Comparison of ENCODE assay signal across 8 cellular contexts in genomic region chr16:48156790-48157209, GRCh38. TPM values are rescaled to one million over a fixed set of nuclear protein-coding genes. Genes with fewer than 3 reads are reported as not detected.
DNase-seq lines count a peak whose midpoint lies in the region; ATAC-seq and TF ChIP-seq lines count a peak whose summit lies in the region.

No MANE protein-coding gene starts in this region.

- DNase-seq in Calu3 (peak; percentile 94), HFFc6 (peak; percentile 66), NCI-H524 (lab: John Stamatoyannopoulos, UW) (peak; percentile 63 to 74), choroid plexus epithelial cell (ENCODE audit: low read depth) (peak; percentile 87), left lung (peak; percentile 85 to 98)
- peak; percentile 82 for DNase-seq in activated CD4-positive, alpha-beta T cell treated with anti-CD3 and anti-CD28 coated beads, Interleukin-2, amount 10 ng/mL, durations not matched to agents 7 days and 5 days
- DNase-seq in stimulated activated CD4-positive, alpha-beta T cell treated with anti-CD3 and anti-CD28 coated beads, Interleukin-2, amount 100 ng/mL, for 48 hours, result peak; percentile 92 to 94

- ATAC-seq in left lung, result peak; percentile 98
- no peak for ATAC-seq in GM21825 (IDR thresholded peaks at IDR 0.05; ENCODE audit: unreplicated experiment)

- no TSS peak for BruUV-seq in Calu3 (replicated peaks; lab: Mats Ljungman, UMichigan)

- intact Hi-C loops in Calu3 (cut with micrococcal nuclease; ENCODE audit: unreplicated experiment) (loop anchor here (1.0 to 10.0 kb wide), 4 partner anchors 102 to 1138 kb away; partner anchors contain the start of gene NETO2), left lung (cut with DNase I) (loop anchor here in 1 of 2 donors (5.0 kb wide), 1 partner anchor 1014 kb away; the partner anchor contains the start of gene NETO2)

- H3K36me3 Mint-ChIP-seq in Calu3 (ENCODE audit: insufficient read depth, unreplicated experiment), result peaks cover 6% of the 10 kb centered on the region
- H3K36me3 Mint-ChIP-seq in HFFc6 (ENCODE audit: low read depth), result no peaks in the 10 kb centered on the region
- H3K36me3 Mint-ChIP-seq in activated CD4-positive, alpha-beta T cell treated with anti-CD3 and anti-CD28 coated beads, Interleukin-2, amount 10 ng/mL, durations not matched to agents 7 days and 5 days (ENCODE audit: low read depth), result no peaks in the 10 kb centered on the region

- H3K36me3 ChIP-seq in left lung, result no peaks in the 10 kb centered on the region

- peaks cover 20% of the 10 kb centered on the region for H3K4me1 Mint-ChIP-seq in Calu3 (ENCODE audit: low read depth, unreplicated experiment)
- H3K4me1 Mint-ChIP-seq in HFFc6 (ENCODE audit: low read depth), result peaks cover 16% of the 10 kb centered on the region
- peaks cover 14% of the 10 kb centered on the region for H3K4me1 Mint-ChIP-seq in activated CD4-positive, alpha-beta T cell treated with anti-CD3 and anti-CD28 coated beads, Interleukin-2, amount 10 ng/mL, durations not matched to agents 7 days and 5 days

- H3K9me3 Mint-ChIP-seq in Calu3 (ENCODE audit: low read depth, unreplicated experiment) (no peaks in the 10 kb centered on the region), HFFc6 (no peaks in the 10 kb centered on the region)
- no peaks in the 10 kb centered on the region for H3K9me3 Mint-ChIP-seq in activated CD4-positive, alpha-beta T cell treated with anti-CD3 and anti-CD28 coated beads, Interleukin-2, amount 10 ng/mL, durations not matched to agents 7 days and 5 days

- POLR2A ChIA-PET in activated CD4-positive, alpha-beta T cell treated with anti-CD3 and anti-CD28 coated beads, Interleukin-2, amount 10 ng/mL, durations not matched to agents 7 days and 5 days (lab: Charles Lee), result no interaction called here

- H3K4me1 ChIP-seq in left lung, result peaks cover 0 to 14% of the 10 kb centered on the region in 2 donors

- peaks cover 0 to 3% of the 10 kb centered on the region in 2 donors for H3K27me3 ChIP-seq in left lung

- peak overlapping the region; percentile 26 for H3K4me3 ChIP-seq in choroid plexus epithelial cell (ENCODE audit: low read depth, low read length)
- H3K4me3 ChIP-seq in left lung, result peak overlapping the region in 1 of 2 donors; percentile 8

- H3K9me3 ChIP-seq in left lung, result no peaks in the 10 kb centered on the region

- TF ChIP-seq CTCF in Calu3 (IDR thresholded peaks at IDR 0.05; ENCODE audit: unreplicated experiment) (peak; percentile 98), HFFc6 (IDR thresholded peaks at IDR 0.05) (peak; percentile 99), choroid plexus epithelial cell (conservative IDR thresholded peaks at IDR 0.05; ENCODE audit: low read depth, low read length) (peak; percentile 96), left lung (IDR thresholded peaks at IDR 0.05) (peak; percentile 89 to 94)

- no peaks in the 10 kb centered on the region for H3K27me3 Mint-ChIP-seq in Calu3 (ENCODE audit: unreplicated experiment)
- peaks cover 3% of the 10 kb centered on the region; the same call in 1 of the 2 replicates for H3K27me3 Mint-ChIP-seq in HFFc6 (ENCODE audit: insufficient read depth)
- peaks cover 21% of the 10 kb centered on the region for H3K27me3 Mint-ChIP-seq in activated CD4-positive, alpha-beta T cell treated with anti-CD3 and anti-CD28 coated beads, Interleukin-2, amount 10 ng/mL, durations not matched to agents 7 days and 5 days

- peak overlapping the region in 1 of 2 donors; percentile 6 for H3K27ac ChIP-seq in left lung

- no peak overlapping the region for H3K27ac Mint-ChIP-seq in Calu3 (ENCODE audit: unreplicated experiment)
- no peak overlapping the region for H3K27ac Mint-ChIP-seq in HFFc6
- no peak overlapping the region for H3K27ac Mint-ChIP-seq in activated CD4-positive, alpha-beta T cell treated with anti-CD3 and anti-CD28 coated beads, Interleukin-2, amount 10 ng/mL, durations not matched to agents 7 days and 5 days

- CTCF ChIA-PET in Calu3 (lab: Charles Lee), result interaction anchor here (0.7 to 1.2 kb wide), 3 partner anchors 33 to 1174 kb away, joined by 4 to 11 read pairs (median 4); no protein-coding TSS in a partner anchor
- CTCF ChIA-PET in activated CD4-positive, alpha-beta T cell treated with anti-CD3 and anti-CD28 coated beads, Interleukin-2, amount 10 ng/mL, durations not matched to agents 7 days and 5 days (lab: Charles Lee), result interaction anchor here (1.2 to 2.8 kb wide), 4 partner anchors 33 to 1297 kb away, joined by 3 to 15 read pairs (median 6); partner anchors contain the start of gene NETO2

- H3K4me3 Mint-ChIP-seq in Calu3 (ENCODE audit: low read depth, unreplicated experiment) (no peak overlapping the region), HFFc6 (no peak overlapping the region)
- no peak overlapping the region for H3K4me3 Mint-ChIP-seq in activated CD4-positive, alpha-beta T cell treated with anti-CD3 and anti-CD28 coated beads, Interleukin-2, amount 10 ng/mL, durations not matched to agents 7 days and 5 days

RNA-seq across cellular contexts. Expression of gene ABCC12, which starts 1.0 kb away (rescaled TPM):
- total RNA-seq in Calu3 (2022) (not detected in 2 replicates), left lung (not detected)
- not detected for total RNA-seq in HFFc6 (2021; fragmentation: NEBNext Ultra II Directional; extraction: Animal tissue kit (Norgen Biotek cat#: 25700))
- total RNA-seq in activated CD4-positive, alpha-beta T cell treated with anti-CD3 and anti-CD28 coated beads, Interleukin-2, amount 10 ng/mL, durations not matched to agents 7 days and 5 days, result not detected
